ENCODE assay signal across 1 cellular context in genomic region chr4:140372607-140373327, GRCh38.
TF ChIP-seq lines count a peak whose summit lies in the region.

No MANE protein-coding gene starts in this region.

TF ChIP-seq in H1, 55 proteins besides CTCF, POLR2A, EP300 and RAD21:
- TF ChIP-seq FOSL1 (IDR thresholded peaks at IDR 0.05; ENCODE audit: insufficient read depth, low read depth, low read length) (no peak), SIN3A (conservative IDR thresholded peaks at IDR 0.05 in 1 of 2, IDR thresholded peaks at IDR 0.05 in 1 of 2; ENCODE audit: low read depth in 1 of 2, low read length in 2 of 2) (0 out of 4 replicates have a peak, but pooled peaks of 1 of the 2 experiments have one; percentile 1), PHF8 (conservative IDR thresholded peaks at IDR 0.05; ENCODE audit: low read depth, low read length) (peak; percentile 9)
